ENCODE assay signal across 11 cellular contexts in the genomic region with DNA sequence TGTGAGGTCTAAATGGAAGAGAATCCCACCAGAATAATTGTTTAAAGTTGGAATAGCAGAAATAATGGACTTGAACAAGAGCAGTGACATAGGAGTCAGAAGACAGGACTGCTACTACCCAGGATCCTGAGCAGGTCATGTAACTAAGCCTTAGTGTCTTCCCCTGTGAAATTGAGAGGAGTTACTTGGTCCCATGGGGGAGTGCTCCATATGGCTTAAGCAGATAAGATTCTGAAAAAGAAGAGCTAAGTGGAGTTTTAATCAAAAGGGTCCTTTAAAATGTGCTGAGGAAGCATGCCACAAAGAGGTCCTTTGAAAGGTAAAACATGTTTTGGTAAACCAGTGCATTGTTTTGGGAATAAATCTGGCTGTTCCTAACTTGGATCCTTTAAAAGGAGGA. TPM values are rescaled to one million over a fixed set of nuclear protein-coding genes. Genes with fewer than 3 reads are reported as not detected.
DNase-seq lines count a peak whose midpoint lies in the region; ATAC-seq and TF ChIP-seq lines count a peak whose summit lies in the region.
"Had no signal": no experiment of that assay in that cellular context is flagged by ENCODE, and none has a peak within 500 bp of the region (broad histone marks: within the 10 kb centered on the region; RNA-seq: fewer than 3 reads in every experiment).

No MANE protein-coding gene starts in this region.

- POLR2A ChIA-PET in HEK293 (lab: Yijun Ruan, JAX): interaction anchor here (0.6 kb wide), 1 partner anchor 33 kb away, joined by 3 read pairs; no protein-coding TSS in a partner anchor

- peak overlapping the region; percentile 94 for H3K27ac Mint-ChIP-seq in glutamatergic neuron (ENCODE audit: unreplicated experiment)

- H3K36me3 ChIP-seq in HEK293 (ENCODE audit: control insufficient read depth in 2 of 2, insufficient read depth in 1 of 2, low read length in 2 of 2): no peaks in the 10 kb centered on the region
- H3K36me3 ChIP-seq in testis (ENCODE audit: low read depth, missing control alignments): no peaks in the 10 kb centered on the region
- H3K36me3 ChIP-seq in Peyer's patch: no peaks in the 10 kb centered on the region
- H3K36me3 ChIP-seq: heart left ventricle had no signal

- no peaks in the 10 kb centered on the region for H3K36me3 Mint-ChIP-seq in glutamatergic neuron (ENCODE audit: unreplicated experiment)

- intact Hi-C loops in testis (cut with DNase I; ENCODE audit: low total_unique reads): no loop called here

- CTCF ChIA-PET in HEK293 (lab: Yijun Ruan, JAX): interaction anchor here (1.0 to 2.2 kb wide), 6 partner anchors 10 to 190 kb away, joined by 3 to 15 read pairs (median 4); no protein-coding TSS in a partner anchor

- H3K9me3 ChIP-seq in HEK293 (ENCODE audit: control insufficient read depth, insufficient read depth, low read depth, low read length) (no peaks in the 10 kb centered on the region), testis (no peaks in the 10 kb centered on the region), Peyer's patch (no peaks in the 10 kb centered on the region)
- H3K9me3 ChIP-seq: heart left ventricle had no signal

- no peak for ATAC-seq in GM18502 (IDR thresholded peaks at IDR 0.05; ENCODE audit: poor library complexity, unreplicated experiment)

- H3K27me3 Mint-ChIP-seq in glutamatergic neuron (ENCODE audit: unreplicated experiment): peaks cover 3% of the 10 kb centered on the region
- H3K27me3 Mint-ChIP-seq: activated CD4-positive, alpha-beta T cell treated with anti-CD3 and anti-CD28 coated beads, Interleukin-2, amount 10 ng/mL, durations not matched to agents 24 days and 14 days had no signal

- H3K27ac ChIP-seq in HEK293 (ENCODE audit: extremely low read depth, low read depth, low read length) (no peak overlapping the region), testis (peak overlapping the region; percentile 27 to 54), Peyer's patch (no peak overlapping the region)

- no peak for TF ChIP-seq POLR2A in testis (IDR thresholded peaks at IDR 0.05)
- TF ChIP-seq POLR2A in Peyer's patch (IDR thresholded peaks at IDR 0.05): no peak

- H3K27me3 ChIP-seq in testis (no peaks in the 10 kb centered on the region), Peyer's patch (no peaks in the 10 kb centered on the region)
- H3K27me3 ChIP-seq: heart left ventricle had no signal

- TF ChIP-seq CTCF in HEK293 (tag by site-specific recombination; IDR thresholded peaks at IDR 0.05) (no peak), glutamatergic neuron (IDR thresholded peaks at IDR 0.05; ENCODE audit: partially characterized antibody, unreplicated experiment) (no peak), testis (IDR thresholded peaks at IDR 0.05) (no peak), Peyer's patch (IDR thresholded peaks at IDR 0.05) (no peak)

- H3K4me1 ChIP-seq in HEK293 (ENCODE audit: control insufficient read depth, insufficient read depth, low read length): no peaks in the 10 kb centered on the region
- H3K4me1 ChIP-seq in testis: peaks cover 32% of the 10 kb centered on the region
- peaks cover 0 to 11% (median 3%) of the 10 kb centered on the region in 4 donors for H3K4me1 ChIP-seq in Peyer's patch

- peak; percentile 10 for DNase-seq in OCI-M2 (lab: John Stamatoyannopoulos, UW; ENCODE audit: unreplicated experiment)
- DNase-seq in glutamatergic neuron: no peak
- no peak for DNase-seq in testis
- DNase-seq in NCI-H748 (lab: John Stamatoyannopoulos, UW; ENCODE audit: unreplicated experiment): no peak
- no peak for DNase-seq in Peyer's patch
- DNase-seq: activated CD4-positive, alpha-beta T cell treated with anti-CD3 and anti-CD28 coated beads, Interleukin-2, amount 10 ng/mL, durations not matched to agents 24 days and 14 days; activated naive CD4-positive, alpha-beta T cell treated with Interleukin-2 at 50 U/mL for 16 hours; heart left ventricle; midbrain had no signal

- H3K9me3 Mint-ChIP-seq in glutamatergic neuron (ENCODE audit: unreplicated experiment): peaks cover 2% of the 10 kb centered on the region
- H3K9me3 Mint-ChIP-seq: activated CD4-positive, alpha-beta T cell treated with anti-CD3 and anti-CD28 coated beads, Interleukin-2, amount 10 ng/mL, durations not matched to agents 24 days and 14 days had no signal

- peaks cover 27% of the 10 kb centered on the region for H3K4me1 Mint-ChIP-seq in glutamatergic neuron (ENCODE audit: low read depth, unreplicated experiment)

- H3K4me3 Mint-ChIP-seq in glutamatergic neuron (ENCODE audit: unreplicated experiment): peak overlapping the region; percentile 72
- H3K4me3 Mint-ChIP-seq: activated CD4-positive, alpha-beta T cell treated with anti-CD3 and anti-CD28 coated beads, Interleukin-2, amount 10 ng/mL, durations not matched to agents 24 days and 14 days had no signal

- H3K4me3 ChIP-seq in HEK293 (ENCODE audit: low read depth, low read length) (no peak overlapping the region), testis (no peak overlapping the region), Peyer's patch (no peak overlapping the region)
- H3K4me3 ChIP-seq: heart left ventricle had no signal

TF ChIP-seq in HEK293, 187 proteins besides CTCF, POLR2A, EP300 and RAD21 (continues in another document):
- TF ChIP-seq ZNF121 (tag by site-specific recombination; IDR thresholded peaks at IDR 0.05): no peak
- TF ChIP-seq ZNF112 (tag by site-specific recombination; IDR thresholded peaks at IDR 0.05): no peak
- TF ChIP-seq, protein P1, sequence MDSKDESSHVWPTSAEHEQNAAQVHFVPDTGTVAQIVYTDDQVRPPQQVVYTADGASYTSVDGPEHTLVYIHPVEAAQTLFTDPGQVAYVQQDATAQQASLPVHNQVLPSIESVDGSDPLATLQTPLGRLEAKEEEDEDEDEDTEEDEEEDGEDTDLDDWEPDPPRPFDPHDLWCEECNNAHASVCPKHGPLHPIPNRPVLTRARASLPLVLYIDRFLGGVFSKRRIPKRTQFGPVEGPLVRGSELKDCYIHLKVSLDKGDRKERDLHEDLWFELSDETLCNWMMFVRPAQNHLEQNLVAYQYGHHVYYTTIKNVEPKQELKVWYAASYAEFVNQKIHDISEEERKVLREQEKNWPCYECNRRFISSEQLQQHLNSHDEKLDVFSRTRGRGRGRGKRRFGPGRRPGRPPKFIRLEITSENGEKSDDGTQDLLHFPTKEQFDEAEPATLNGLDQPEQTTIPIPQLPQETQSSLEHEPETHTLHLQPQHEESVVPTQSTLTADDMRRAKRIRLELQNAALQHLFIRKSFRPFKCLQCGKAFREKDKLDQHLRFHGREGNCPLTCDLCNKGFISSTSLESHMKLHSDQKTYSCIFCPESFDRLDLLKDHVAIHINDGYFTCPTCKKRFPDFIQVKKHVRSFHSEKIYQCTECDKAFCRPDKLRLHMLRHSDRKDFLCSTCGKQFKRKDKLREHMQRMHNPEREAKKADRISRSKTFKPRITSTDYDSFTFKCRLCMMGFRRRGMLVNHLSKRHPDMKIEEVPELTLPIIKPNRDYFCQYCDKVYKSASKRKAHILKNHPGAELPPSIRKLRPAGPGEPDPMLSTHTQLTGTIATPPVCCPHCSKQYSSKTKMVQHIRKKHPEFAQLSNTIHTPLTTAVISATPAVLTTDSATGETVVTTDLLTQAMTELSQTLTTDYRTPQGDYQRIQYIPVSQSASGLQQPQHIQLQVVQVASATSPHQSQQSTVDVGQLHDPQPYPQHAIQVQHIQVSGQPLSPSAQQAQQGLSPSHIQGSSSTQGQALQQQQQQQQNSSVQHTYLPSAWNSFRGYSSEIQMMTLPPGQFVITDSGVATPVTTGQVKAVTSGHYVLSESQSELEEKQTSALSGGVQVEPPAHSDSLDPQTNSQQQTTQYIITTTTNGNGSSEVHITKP (tag by site-specific recombination; IDR thresholded peaks at IDR 0.05): peak; percentile 48
- no peak for TF ChIP-seq ZNF398 (tag by site-specific recombination; IDR thresholded peaks at IDR 0.05)
- TF ChIP-seq MZF1 (tag by site-specific recombination; IDR thresholded peaks at IDR 0.05; ENCODE audit: borderline replicate concordance): no peak
- TF ChIP-seq ZNF560 (tag by site-specific recombination; IDR thresholded peaks at IDR 0.05; ENCODE audit: borderline replicate concordance): no peak
- TF ChIP-seq PRDM6 (tag by site-specific recombination; IDR thresholded peaks at IDR 0.05): 0 out of 2 replicates have a peak, but pooled peaks have one; percentile 13
- no peak for TF ChIP-seq ZNF211 (tag by site-specific recombination; IDR thresholded peaks at IDR 0.05; ENCODE audit: low read depth)

RNA-seq across cellular contexts. Expression of gene RCL1, which starts 5.5 kb away (rescaled TPM):
- total RNA-seq in glutamatergic neuron (ENCODE audit: unreplicated experiment) (14.4 TPM), testis (10 to 100 TPM; 28.9 to 37.9 TPM), Peyer's patch (10 to 100 TPM in 3 of 4 donors, 1 to 10 TPM in 1; 7.4 to 28.1 (median 19.5) TPM)
- 27.2 TPM for polyA plus RNA-seq in testis (ENCODE audit: insufficient read depth, low read depth, low replicate concordance)

RNA-seq across cellular contexts. Expression of gene AK3, which starts 57.3 kb away (rescaled TPM):
- total RNA-seq in glutamatergic neuron (ENCODE audit: unreplicated experiment): 33.7 TPM
- total RNA-seq in testis: 10 to 100 TPM; 18.3 to 24.1 TPM
- polyA plus RNA-seq in testis (ENCODE audit: insufficient read depth, low read depth, low replicate concordance): 23.4 TPM
- total RNA-seq in Peyer's patch: 100 to 1,000 TPM in 2 of 4 donors, 10 to 100 TPM in 2; 67.7 to 119 (median 91.3) TPM

Comparison
In these comparisons a context has a peak if more than half of its experiments do, and no peak if none do; other contexts are left out.
1. H3K27ac ChIP-seq: peak in testis (2 of 2); none in HEK293 (single experiment) and Peyer's patch (0 of 4).